23 cellular contexts compared by ENCODE assay signal in the genomic region with DNA sequence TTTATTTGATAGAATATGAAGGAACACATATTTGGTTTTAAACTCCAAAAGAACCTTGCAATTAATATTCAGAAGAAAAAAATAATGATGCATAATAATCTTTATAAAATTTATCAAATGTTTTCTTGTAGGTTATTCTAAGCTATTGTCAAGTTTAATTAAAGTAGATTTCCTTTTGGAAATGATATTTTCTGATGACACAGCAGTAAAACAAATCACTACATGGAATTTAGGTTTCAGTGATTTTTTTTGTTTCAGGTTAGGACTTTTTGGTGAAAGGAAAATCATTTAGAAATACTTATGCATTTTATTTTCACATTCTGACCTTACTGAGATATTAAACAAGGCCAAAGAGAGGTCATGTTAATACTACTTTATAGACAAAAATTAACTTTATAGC.
"Had no signal": no experiment of that assay in that cellular context is flagged by ENCODE, and none has a peak within 500 bp of the region (broad histone marks: within the 10 kb centered on the region; RNA-seq: fewer than 3 reads in every experiment).

No MANE protein-coding gene starts in this region.

- DNase-seq: dermis blood vessel endothelial cell; dorsolateral prefrontal cortex; effector CD4-positive, alpha-beta T cell; effector memory CD4-positive, alpha-beta T cell; erythroblast; esophagus squamous epithelium; foreskin fibroblast; foreskin melanocyte; gastrocnemius medialis; glutamatergic neuron; head of caudate nucleus; heart right ventricle; hippocampal formation; left cardiac atrium; left lung; left ventricle myocardium superior; lower lobe of right lung; mesenchymal stem cell; mucosa of descending colon; naive B cell had no signal

- H3K27me3 ChIP-seq: dorsolateral prefrontal cortex, esophagus squamous epithelium, gastrocnemius medialis, heart right ventricle, left lung had no signal

- H3K9me3 ChIP-seq: esophagus squamous epithelium, gastrocnemius medialis, heart right ventricle, left lung, lower lobe of right lung, mucosa of descending colon had no signal

- FAIRE-seq: colon, keratinocyte had no signal

- H3K4me1 ChIP-seq: esophagus squamous epithelium, gastrocnemius medialis, heart right ventricle, left lung, lower lobe of right lung had no signal

- H3K36me3 ChIP-seq: esophagus squamous epithelium, gastrocnemius medialis, heart right ventricle, left lung, lower lobe of right lung had no signal

- H3K4me3 ChIP-seq: coronary artery, dorsolateral prefrontal cortex, esophagus squamous epithelium, gastrocnemius medialis, heart right ventricle, left lung, lower lobe of right lung, mucosa of descending colon had no signal

- H3K27ac ChIP-seq: coronary artery, dorsolateral prefrontal cortex, esophagus squamous epithelium, gastrocnemius medialis, heart right ventricle, left lung, lower lobe of right lung had no signal

- ATAC-seq: gastrocnemius medialis, heart right ventricle, left cardiac atrium, left lung, left ventricle myocardium superior, lower lobe of right lung, mucosa of descending colon had no signal
